Comparison of ENCODE assay signal across 8 cellular contexts in genomic region chr17:17824780-17825614, GRCh38. TPM values are rescaled to one million over a fixed set of nuclear protein-coding genes. Genes with fewer than 3 reads are reported as not detected.
DNase-seq lines count a peak whose midpoint lies in the region; ATAC-seq, FAIRE-seq and TF ChIP-seq lines count a peak whose summit lies in the region.

No MANE protein-coding gene starts in this region.

- 18 to 23% methylated on average over 14 of the region's 14 CpGs for WGBS in pancreas, 2 donors

- TF ChIP-seq CTCF in endothelial cell (IDR thresholded peaks at IDR 0.05; ENCODE audit: unreplicated experiment): no peak
- TF ChIP-seq CTCF in pancreas (IDR thresholded peaks at IDR 0.05): no peak

- DNase-seq in GDM1 (lab: John Stamatoyannopoulos, UW): peak; percentile 62
- DNase-seq in OCI-M1 (lab: John Stamatoyannopoulos, UW): peak; percentile 54
- no peak for DNase-seq in endothelial cell (ENCODE audit: low spot score)
- peak in 3 of 6 donors; percentile 55 to 78 (median 57) for DNase-seq in pancreas
- no peak for DNase-seq in NCI-H345 treated with DMSO at 0.1 percent for 48 hours (lab: John Stamatoyannopoulos, UW; ENCODE audit: unreplicated experiment)
- no peak for DNase-seq in stimulated activated CD4-positive, alpha-beta T cell treated with anti-CD3 and anti-CD28 coated beads, Interleukin-2, amount 100 ng/mL, for 48 hours

- intact Hi-C loops in pancreas (cut with DNase I): no loop called here

- peaks cover 59% of the 10 kb centered on the region for H3K4me1 Mint-ChIP-seq in endothelial cell (ENCODE audit: unreplicated experiment)

- no peaks in the 10 kb centered on the region for H3K9me3 Mint-ChIP-seq in endothelial cell (ENCODE audit: unreplicated experiment)

- ATAC-seq in pancreas: peak in 3 of 4 donors; percentile 6 to 40 (median 14)
- no peak for ATAC-seq in HG03095 (IDR thresholded peaks at IDR 0.05; ENCODE audit: unreplicated experiment)
- ATAC-seq in HG02642 (IDR thresholded peaks at IDR 0.05; ENCODE audit: poor library complexity, unreplicated experiment): no peak

- H3K27me3 ChIP-seq in pancreas: no peaks in the 10 kb centered on the region

- no peak overlapping the region for H3K4me3 ChIP-seq in pancreas

- no peaks in the 10 kb centered on the region for H3K36me3 ChIP-seq in pancreas

- peak overlapping the region; percentile 90 for H3K27ac Mint-ChIP-seq in endothelial cell (ENCODE audit: unreplicated experiment)

- H3K27me3 Mint-ChIP-seq in endothelial cell (ENCODE audit: unreplicated experiment): peaks cover 15% of the 10 kb centered on the region

- FAIRE-seq in pancreas (lab: Jason Lieb, UNC): no peak

- peak overlapping the region; percentile 43 to 89 (median 82) for H3K27ac ChIP-seq in pancreas

- peaks cover 7% of the 10 kb centered on the region for H3K36me3 Mint-ChIP-seq in endothelial cell (ENCODE audit: low read depth, unreplicated experiment)

- peaks cover 24 to 39% (median 32%) of the 10 kb centered on the region in 3 donors for H3K4me1 ChIP-seq in pancreas

- no peaks in the 10 kb centered on the region for H3K9me3 ChIP-seq in pancreas

- H3K4me3 Mint-ChIP-seq in endothelial cell (ENCODE audit: unreplicated experiment): no peak overlapping the region

RNA-seq across cellular contexts. Expression of gene SREBF1, which starts 11.8 kb away (rescaled TPM):
- 146 TPM for total RNA-seq in endothelial cell (ENCODE audit: unreplicated experiment)
- total RNA-seq in pancreas: 10 to 100 TPM; 12.0 to 38.1 (median 24.3) TPM
- polyA plus RNA-seq in pancreas: 10 to 100 TPM; 67.3 to 77.5 TPM

Comparison
In these comparisons a context has a peak if more than half of its experiments do, and no peak if none do; other contexts are left out.
1. DNase-seq: peak in GDM1 (single experiment) and OCI-M1 (single experiment); none in endothelial cell (single experiment), NCI-H345 treated with DMSO at 0.1 percent for 48 hours (single experiment) and stimulated activated CD4-positive, alpha-beta T cell treated with anti-CD3 and anti-CD28 coated beads, Interleukin-2, amount 100 ng/mL, for 48 hours (0 of 2).
2. ATAC-seq: peak in pancreas (3 of 4); none in HG03095 (single experiment) and HG02642 (single experiment).